In genomic region chr6:107114872-107115694, GRCh38 we compare ENCODE assay signal across 8 cellular contexts. TPM values are rescaled to one million over a fixed set of nuclear protein-coding genes. Genes with fewer than 3 reads are reported as not detected.
DNase-seq lines count a peak whose midpoint lies in the region; ATAC-seq and TF ChIP-seq lines count a peak whose summit lies in the region.

Gene BEND3, minus strand, starts transcription at chr6:107115515. Its CDS starts 16,230 bp downstream, at chr6:107099285.

- H3K9ac ChIP-seq in colonic mucosa (ENCODE audit: low read depth in 2 of 2, low read length in 2 of 2): peak within 1 kb of the TSS; percentile 68 to 75

- POLR2A ChIA-PET in CD4-positive, alpha-beta T cell (lab: Charles Lee): interaction anchor here (0.6 to 1.4 kb wide), 4 partner anchors 87 to 1146 kb away, joined by 3 to 5 read pairs (median 4); partner anchors contain the start of gene PDSS2

- DNase-seq in CD4-positive, alpha-beta T cell: peak in 9 of 10 experiments; percentile 5 to 51 (median 27)
- peak; percentile 80 for DNase-seq in GM20000 (ENCODE audit: low spot score)
- peak; percentile 32 for DNase-seq in HT-29 (ENCODE audit: low spot score)
- DNase-seq in colonic mucosa: peak; percentile 45
- peak; percentile 46 to 60 (median 50) for DNase-seq in right lobe of liver
- DNase-seq in stimulated activated CD8-positive, alpha-beta memory T cell treated with anti-CD3 and anti-CD28 coated beads, Interleukin-2, amount 100 ng/mL, for 48 hours (ENCODE audit: low read depth in 2 of 2): peak; percentile 15 to 23
- DNase-seq in retina: no peak

- H3K4me3 ChIP-seq in colonic mucosa (peak within 1 kb of the TSS; percentile 75), right lobe of liver (peak within 1 kb of the TSS; percentile 55 to 66 (median 64))

- no peaks in the 10 kb centered on the region for H3K9me3 ChIP-seq in CD4-positive, alpha-beta T cell (ENCODE audit: control insufficient read depth, low read length)
- H3K9me3 ChIP-seq in colonic mucosa (no peaks in the 10 kb centered on the region), right lobe of liver (no peaks in the 10 kb centered on the region)

- intact Hi-C loops in CD4-positive, alpha-beta T cell (cut with DNase I, micrococcal nuclease): loop anchor here (1.0 to 10.0 kb wide), 9 partner anchors 87 to 1980 kb away; partner anchors contain the start of genes MTRES1 (in 2 of the 2), CEP57L1 (in 1 of the 2), PDSS2 (in 1 of the 2) and SEC63 (in 1 of the 2)
- intact Hi-C loops in colonic mucosa (cut with DNase I): loop anchor here (2.0 kb wide), 1 partner anchor 86 kb away; the partner anchor contains the start of gene MTRES1
- intact Hi-C loops in right lobe of liver (cut with DNase I): no loop called here

- CTCF ChIA-PET in CD4-positive, alpha-beta T cell (lab: Charles Lee): interaction anchor here (1.1 to 1.3 kb wide), 2 partner anchors 87 to 88 kb away, joined by 3 read pairs; partner anchors contain the start of gene MTRES1

- H3K4me1 ChIP-seq in colonic mucosa (peaks cover 4% of the 10 kb centered on the region), right lobe of liver (peaks cover 0 to 13% (median 6%) of the 10 kb centered on the region in 4 donors)

- no peaks in the 10 kb centered on the region for H3K36me3 Mint-ChIP-seq in CD4-positive, alpha-beta T cell (ENCODE audit: low read depth)

- H3K4me3 Mint-ChIP-seq in CD4-positive, alpha-beta T cell: peak within 1 kb of the TSS; percentile 89

- no peak for TF ChIP-seq POLR2A in right lobe of liver (IDR thresholded peaks at IDR 0.05)

- H3K4me1 Mint-ChIP-seq in CD4-positive, alpha-beta T cell (ENCODE audit: low read depth): peaks cover 18% of the 10 kb centered on the region

- no peak within 1 kb of the TSS for H3K27ac ChIP-seq in CD4-positive, alpha-beta T cell (ENCODE audit: low read depth, low read length)
- H3K27ac ChIP-seq in colonic mucosa (peak within 1 kb of the TSS; percentile 94), right lobe of liver (peak within 1 kb of the TSS in 2 of 3 donors; percentile 29 to 36)

- ATAC-seq in CD4-positive, alpha-beta T cell (ENCODE audit: poor library complexity): peak; percentile 25
- peak; percentile 24 to 39 for ATAC-seq in activated CD4-positive, CD25-positive, alpha-beta regulatory T cell treated with anti-CD3 and anti-CD28 coated beads, Interleukin-2, amount 50 U/mL, for 24 hours
- ATAC-seq in right lobe of liver: peak; percentile 26 to 44 (median 33)

- no peaks in the 10 kb centered on the region for H3K9me3 Mint-ChIP-seq in CD4-positive, alpha-beta T cell

- no CpG with 5 or more reads among the region's 120 CpGs for WGBS in right lobe of liver (ENCODE audit: insufficient coverage, low coverage, low lambda C conversion rate, missing lambda C conversion rate)

- no peaks in the 10 kb centered on the region for H3K27me3 Mint-ChIP-seq in CD4-positive, alpha-beta T cell

- no peaks in the 10 kb centered on the region for H3K36me3 ChIP-seq in colonic mucosa
- H3K36me3 ChIP-seq in right lobe of liver: no peaks in the 10 kb centered on the region

- TF ChIP-seq CTCF in CD4-positive, alpha-beta T cell (IDR thresholded peaks at IDR 0.05): no peak
- TF ChIP-seq CTCF in GM20000 (IDR thresholded peaks at IDR 0.05; ENCODE audit: extremely low read depth, missing control alignments) (no peak), colonic mucosa (IDR thresholded peaks at IDR 0.05) (no peak), right lobe of liver (IDR thresholded peaks at IDR 0.05) (no peak)

- H3K27me3 ChIP-seq in CD4-positive, alpha-beta T cell (ENCODE audit: control insufficient read depth, insufficient read depth, low read length): peaks cover 4% of the 10 kb centered on the region
- no peaks in the 10 kb centered on the region for H3K27me3 ChIP-seq in colonic mucosa
- no peaks in the 10 kb centered on the region for H3K27me3 ChIP-seq in right lobe of liver

- no peak within 1 kb of the TSS for H3K27ac Mint-ChIP-seq in CD4-positive, alpha-beta T cell

RNA-seq across cellular contexts. Expression of gene BEND3, which starts in this region (rescaled TPM):
- total RNA-seq in CD4-positive, alpha-beta T cell: under 1 TPM; 0.82 to 0.92 TPM
- 9.3 and 9.8 TPM in 2 replicates for total RNA-seq in HT-29 (2014; rRNA removed; shearing (Covaris generic))
- total RNA-seq in colonic mucosa: 10 to 100 TPM in 1 of 2 donors, 1 to 10 TPM in 1; 4.4 to 11.2 TPM
- total RNA-seq in right lobe of liver: 1 to 10 TPM in 4 of 6 experiments, under 1 TPM in 2; 0.83 to 2.7 (median 1.4) TPM

Comparison
In these comparisons a context has a peak if more than half of its experiments do, and no peak if none do; other contexts are left out.
1. Peak in DNase-seq and ATAC-seq in CD4-positive, alpha-beta T cell; RNA of the gene not detected or under 1 TPM.
2. intact Hi-C loops: an anchor here in CD4-positive, alpha-beta T cell (1.0 to 10.0 kb wide) and colonic mucosa (2.0 kb wide); none called in right lobe of liver.